8 cellular contexts compared by ENCODE assay signal in the genomic region with DNA sequence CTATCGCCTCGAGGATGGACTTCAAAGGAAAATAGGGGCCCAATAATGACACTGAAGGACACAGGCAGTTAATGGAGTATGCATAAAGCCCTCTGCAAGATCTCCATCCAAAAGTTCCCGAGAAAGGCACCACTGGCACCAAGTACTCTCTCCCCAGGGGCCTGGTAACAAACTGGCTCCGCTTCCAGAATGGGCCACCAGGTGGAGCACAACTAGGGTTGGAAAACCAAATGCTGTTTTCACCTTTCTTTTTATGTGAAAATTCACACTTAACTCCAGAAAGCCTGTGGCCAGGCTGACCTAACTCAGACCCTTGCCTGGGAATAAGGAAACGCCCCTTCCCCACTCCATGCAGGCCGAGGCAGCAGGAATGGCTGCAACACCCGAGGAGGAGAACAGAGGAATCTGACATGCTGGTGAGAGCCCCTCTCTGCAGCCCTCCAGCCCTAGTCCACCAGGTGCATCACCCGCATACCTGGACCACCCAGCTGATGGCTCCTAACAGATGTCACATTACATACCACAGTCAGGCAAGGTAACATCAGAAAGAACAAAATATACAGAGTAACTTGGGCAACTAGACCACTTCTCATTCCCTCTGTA. TPM values are rescaled to one million over a fixed set of nuclear protein-coding genes. Genes with fewer than 3 reads are reported as not detected.
DNase-seq lines count a peak whose midpoint lies in the region; ATAC-seq and TF ChIP-seq lines count a peak whose summit lies in the region.

No MANE protein-coding gene starts in this region.

- no peak overlapping the region for H2AFZ ChIP-seq in GM23248

- no peaks in the 10 kb centered on the region for H3K4me1 ChIP-seq in GM23248 (ENCODE audit: insufficient read depth)
- no peaks in the 10 kb centered on the region for H3K4me1 ChIP-seq in Panc1 (ENCODE audit: control insufficient read depth, insufficient read depth, low read length)
- H3K4me1 ChIP-seq in foreskin keratinocyte: no peaks in the 10 kb centered on the region

- H3K27ac Mint-ChIP-seq in osteocyte (ENCODE audit: unreplicated experiment) (no peak overlapping the region), type B pancreatic cell (peak overlapping the region; percentile 54)

- no peak overlapping the region for H3K9ac ChIP-seq in GM23248

- H3K27me3 Mint-ChIP-seq in osteocyte (ENCODE audit: unreplicated experiment): no peaks in the 10 kb centered on the region
- H3K27me3 Mint-ChIP-seq in type B pancreatic cell: no peaks in the 10 kb centered on the region

- H3K4me1 Mint-ChIP-seq in osteocyte (ENCODE audit: unreplicated experiment) (peaks cover 19% of the 10 kb centered on the region), type B pancreatic cell (ENCODE audit: unreplicated experiment) (peaks cover 13% of the 10 kb centered on the region)

- no TSS peak for BruUV-seq in Panc1 (replicated peaks; lab: Mats Ljungman, UMichigan)

- ATAC-seq in Panc1: peak; percentile 79
- peak; percentile 57 for ATAC-seq in foreskin keratinocyte

- CTCF ChIA-PET in Panc1 (lab: Charles Lee): interaction anchor here (0.7 kb wide), 1 partner anchor 62 kb away, joined by 3 read pairs; no protein-coding TSS in a partner anchor

- WGBS in GM23248 (ENCODE audit: low coverage in 1 of 2, low lambda C conversion rate in 2 of 2, missing lambda C conversion rate in 2 of 2), 2 experiments: 24 to 27% methylated on average over 8 of the region's 8 CpGs

- H3K79me2 ChIP-seq in GM23248 (ENCODE audit: insufficient read depth): peaks cover 59% of the 10 kb centered on the region

- H3K9me3 Mint-ChIP-seq in osteocyte (ENCODE audit: unreplicated experiment): no peaks in the 10 kb centered on the region
- H3K9me3 Mint-ChIP-seq in type B pancreatic cell: no peaks in the 10 kb centered on the region

- H3K36me3 Mint-ChIP-seq in osteocyte (ENCODE audit: unreplicated experiment) (peaks cover 10% of the 10 kb centered on the region), type B pancreatic cell (peaks cover 20% of the 10 kb centered on the region)

- POLR2A ChIA-PET in Panc1 (lab: Charles Lee): interaction anchor here (0.6 kb wide), 1 partner anchor 35 kb away, joined by 8 read pairs; no protein-coding TSS in a partner anchor

- H3K27ac ChIP-seq in GM23248 (no peak overlapping the region), Panc1 (ENCODE audit: low read length) (no peak overlapping the region), foreskin keratinocyte (no peak overlapping the region)

- H3K4me2 ChIP-seq in GM23248 (ENCODE audit: unreplicated experiment): no peak overlapping the region

- H4K20me1 ChIP-seq in GM23248 (ENCODE audit: insufficient read depth): peaks cover 8% of the 10 kb centered on the region; the same call in 1 of the 2 replicates

- H3K4me3 Mint-ChIP-seq in osteocyte (ENCODE audit: unreplicated experiment) (no peak overlapping the region), type B pancreatic cell (no peak overlapping the region)

- H3K36me3 ChIP-seq in GM23248 (ENCODE audit: low read depth) (no peaks in the 10 kb centered on the region), Panc1 (ENCODE audit: control insufficient read depth, insufficient read depth, low read length) (no peaks in the 10 kb centered on the region)

- H3K9me2 ChIP-seq in GM23248 (ENCODE audit: insufficient read depth): no peaks in the 10 kb centered on the region

- DNase-seq in AG09319 (ENCODE audit: extremely low read depth, low read depth) (no peak), GM23248 (peak; percentile 66), Panc1 (ENCODE audit: low read depth, low spot score) (peak; percentile 24), foreskin keratinocyte (no peak), osteocyte (ENCODE audit: extremely low spot score, unreplicated experiment) (peak; percentile 88), type B pancreatic cell (ENCODE audit: extremely low spot score, unreplicated experiment) (no peak), NCI-H187 treated with DMSO at 0.1 percent for 48 hours (lab: John Stamatoyannopoulos, UW) (no peak)
- peak; percentile 42 to 64 for DNase-seq in activated T-helper 1 cell treated with anti-CD3 and anti-CD28 coated beads, Interleukin-2, amount 50 U/mL, for 16 hours (ENCODE audit: low read depth in 1 of 2, low spot score in 1 of 2)

- H3K9me3 ChIP-seq in GM23248 (ENCODE audit: low read depth): no peaks in the 10 kb centered on the region
- no peaks in the 10 kb centered on the region for H3K9me3 ChIP-seq in Panc1 (ENCODE audit: control insufficient read depth, insufficient read depth, low read depth, low read length)

- no peaks in the 10 kb centered on the region for H3K27me3 ChIP-seq in GM23248 (replicated peaks; ENCODE audit: insufficient read depth)
- H3K27me3 ChIP-seq in Panc1 (ENCODE audit: control insufficient read depth, insufficient read depth, low read length): no peaks in the 10 kb centered on the region
- H3K27me3 ChIP-seq in foreskin keratinocyte: no peaks in the 10 kb centered on the region

- peak; percentile 92 for TF ChIP-seq CTCF in AG09319 (IDR thresholded peaks at IDR 0.05; ENCODE audit: low read depth, low read length)
- TF ChIP-seq CTCF in Panc1 (IDR thresholded peaks at IDR 0.05): peak; percentile 90
- peak; percentile 79 for TF ChIP-seq CTCF in foreskin keratinocyte (conservative IDR thresholded peaks at IDR 0.05)
- TF ChIP-seq CTCF in osteocyte (IDR thresholded peaks at IDR 0.05): peak; percentile 88
- peak; percentile 91 for TF ChIP-seq CTCF in type B pancreatic cell (conservative IDR thresholded peaks at IDR 0.05)

- in situ Hi-C loops in GM23248 (cut with MboI): no loop called here
- in situ Hi-C loops in Panc1 (cut with HindIII; ENCODE audit: low pct_unique_long_range_greater_than_20kb, low sequenced_read_pairs): no loop called here

- intact Hi-C loops in Panc1 (cut with micrococcal nuclease; ENCODE audit: unreplicated experiment): no loop called here

- H3F3A ChIP-seq in GM23248 (ENCODE audit: insufficient read depth): no peaks in the 10 kb centered on the region

- no peak overlapping the region for H3K4me3 ChIP-seq in GM23248
- no peak overlapping the region for H3K4me3 ChIP-seq in Panc1 (ENCODE audit: low read depth in 2 of 2, low read length in 2 of 2)

RNA-seq across cellular contexts. Expression of a gene that starts 42.8 kb away (rescaled TPM):
- 12.4 and 13.8 TPM in 2 replicates for total RNA-seq in GM23248 (2014; rRNA removed; shearing (Covaris generic))
- polyA plus RNA-seq in GM23248 (2016; fragmentation: Nextera tagmentation; extraction: Ambion mirVana) (2.8 and 3.0 TPM in 2 replicates), foreskin keratinocyte (3.5 and 4.4 TPM in 2 replicates)
- total RNA-seq in Panc1 (2021; ENCODE audit: unreplicated experiment) (24.8 TPM), foreskin keratinocyte (17.5 and 20.1 TPM in 2 replicates), osteocyte (34.4 and 37.1 TPM in 2 replicates), type B pancreatic cell (ENCODE audit: low replicate concordance) (33.9 and 58.2 TPM in 2 replicates)
- polyA plus RNA-seq in Panc1 (2012; ENCODE audit: insufficient read length): 21.4 TPM

Comparison
In these comparisons a context has a peak if more than half of its experiments do, and no peak if none do; other contexts are left out.
1. DNase-seq: peak in GM23248 (single experiment), Panc1 (single experiment), activated T-helper 1 cell treated with anti-CD3 and anti-CD28 coated beads, Interleukin-2, amount 50 U/mL, for 16 hours (2 of 2) and osteocyte (single experiment); none in AG09319 (single experiment), foreskin keratinocyte (0 of 2), type B pancreatic cell (single experiment) and NCI-H187 treated with DMSO at 0.1 percent for 48 hours (single experiment).
2. Peak in every context shown above with its lines, with median percentiles within 50 percentile points of each other: CTCF ChIP-seq.